Comparison of ENCODE assay signal across 8 cellular contexts in the genomic region with DNA sequence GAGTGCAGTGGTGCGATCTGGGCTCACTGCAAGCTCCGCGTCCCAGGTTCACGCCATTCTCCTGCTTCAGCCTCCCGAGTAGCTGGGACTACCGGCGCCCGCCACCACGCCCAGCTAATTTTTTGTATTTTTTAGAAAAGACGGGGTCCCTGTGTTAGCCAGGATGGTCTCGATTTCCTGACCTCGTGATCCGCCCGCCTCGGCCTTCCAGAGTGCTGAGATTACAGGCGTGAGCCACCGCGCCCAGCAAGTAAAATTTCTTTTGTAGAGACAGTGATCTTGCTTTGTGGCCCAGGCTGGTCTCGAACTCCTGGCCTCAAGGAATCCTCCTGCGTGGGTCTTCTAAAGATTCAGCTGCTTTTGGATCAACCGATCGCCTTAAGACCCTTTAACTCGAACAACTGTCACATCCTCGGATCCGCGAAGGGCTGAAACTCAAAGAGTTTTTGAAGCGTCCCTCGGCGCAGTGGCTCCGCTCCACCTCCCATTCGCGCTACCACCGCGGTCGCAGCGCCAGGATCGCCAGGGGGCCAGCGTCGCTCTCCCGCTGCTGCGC. TPM values are rescaled to one million over a fixed set of nuclear protein-coding genes. Genes with fewer than 3 reads are reported as not detected.
DNase-seq lines count a peak whose midpoint lies in the region; ATAC-seq and TF ChIP-seq lines count a peak whose summit lies in the region.
"Not testable (repeated sequence)": the region's sequence is repeated elsewhere in the genome, so short reads cannot be mapped to it uniquely, and the experiment has no call there.

No MANE protein-coding gene starts in this region.

- not testable (repeated sequence) for ATAC-seq in activated CD8-positive, alpha-beta T cell treated with anti-CD3 and anti-CD28 coated beads, Interleukin-2, amount 10 ng/mL, durations not matched to agents 7 days and 5 days; gastroesophageal sphincter; gastrocnemius medialis; aorta (ENCODE audit: low FRiP score)

- CTCF ChIA-PET in GM10248 (lab: Yijun Ruan, JAX), result interaction anchor here (1.0 to 1.6 kb wide), 4 partner anchors 16 to 32 kb away, joined by 3 read pairs; no protein-coding TSS in a partner anchor
- CTCF ChIA-PET in activated CD8-positive, alpha-beta T cell treated with anti-CD3 and anti-CD28 coated beads, Interleukin-2, amount 10 ng/mL, durations not matched to agents 7 days and 5 days (lab: Charles Lee), result interaction anchor here (1.1 kb wide), 1 partner anchor 240 kb away, joined by 3 read pairs; no protein-coding TSS in a partner anchor

- H3K9me3 Mint-ChIP-seq in activated CD8-positive, alpha-beta T cell treated with anti-CD3 and anti-CD28 coated beads, Interleukin-2, amount 10 ng/mL, durations not matched to agents 7 days and 5 days (ENCODE audit: insufficient read depth); mesothelial cell of epicardium: not testable (repeated sequence)

- TF ChIP-seq EP300 in gastroesophageal sphincter (IDR thresholded peaks at IDR 0.05), result not testable (repeated sequence)

- WGBS in gastroesophageal sphincter (ENCODE audit: low coverage in 1 of 2), 2 donors, result 0 to 20% methylated on average over 3 to 14 of the region's 41 CpGs
- 8 to 10% methylated on average over 41 of the region's 41 CpGs for WGBS in aorta, 2 donors

- H3K36me3 Mint-ChIP-seq in activated CD8-positive, alpha-beta T cell treated with anti-CD3 and anti-CD28 coated beads, Interleukin-2, amount 10 ng/mL, durations not matched to agents 7 days and 5 days (ENCODE audit: low read depth); mesothelial cell of epicardium: not testable (repeated sequence)

- peaks cover 26% of the 10 kb centered on the region for H3K4me1 Mint-ChIP-seq in activated CD8-positive, alpha-beta T cell treated with anti-CD3 and anti-CD28 coated beads, Interleukin-2, amount 10 ng/mL, durations not matched to agents 7 days and 5 days (ENCODE audit: low read depth)
- H3K4me1 Mint-ChIP-seq in mesothelial cell of epicardium, result not testable (repeated sequence)

- DNase-seq in GM10248 (ENCODE audit: extremely low spot score); NB4 (ENCODE audit: low read depth); activated CD8-positive, alpha-beta T cell treated with anti-CD3 and anti-CD28 coated beads, Interleukin-2, amount 10 ng/mL, durations not matched to agents 7 days and 5 days; cardiac fibroblast (ENCODE audit: low read depth in 2 of 2); mesothelial cell of epicardium (ENCODE audit: low spot score in 2 of 2, unreplicated experiment in 2 of 2); gastrocnemius medialis; aorta: not testable (repeated sequence)

- peak overlapping the region; percentile 99 for H3K27ac Mint-ChIP-seq in activated CD8-positive, alpha-beta T cell treated with anti-CD3 and anti-CD28 coated beads, Interleukin-2, amount 10 ng/mL, durations not matched to agents 7 days and 5 days
- H3K27ac Mint-ChIP-seq in mesothelial cell of epicardium, result peak overlapping the region; percentile 99

- peak overlapping the region; percentile 89 for H3K4me3 ChIP-seq in NB4 (ENCODE audit: low read depth, low read length)
- peak overlapping the region; percentile 85 to 92 for H3K4me3 ChIP-seq in cardiac fibroblast (replicated peaks in 1 of 2; ENCODE audit: low read depth in 2 of 2, low read length in 2 of 2)
- peak overlapping the region; percentile 66 to 86 for H3K4me3 ChIP-seq in gastroesophageal sphincter
- peak overlapping the region; percentile 81 to 99 (median 87) for H3K4me3 ChIP-seq in gastrocnemius medialis
- peak overlapping the region; percentile 47 to 74 for H3K4me3 ChIP-seq in aorta (ENCODE audit: low read length in 2 of 2)

- intact Hi-C loops in gastrocnemius medialis (cut with DNase I; ENCODE audit: low total_unique reads) (loop anchor here (1.0 to 10.0 kb wide), 5 partner anchors 25 to 191 kb away; a partner anchor contains a TSS), aorta (cut with DNase I) (loop anchor here (1.0 to 10.0 kb wide), 4 partner anchors 24 to 619 kb away; a partner anchor contains a TSS)

- H3K4me1 ChIP-seq in gastroesophageal sphincter, result peaks cover 0 to 35% (median 11%) of the 10 kb centered on the region in 3 donors
- H3K4me1 ChIP-seq in gastrocnemius medialis, result peaks cover 11 to 13% of the 10 kb centered on the region in 2 donors
- not testable (repeated sequence) for H3K4me1 ChIP-seq in aorta (ENCODE audit: control insufficient read depth in 1 of 2, insufficient read depth in 2 of 2, low read length in 2 of 2)

- H3K9me3 ChIP-seq in gastroesophageal sphincter; gastrocnemius medialis; aorta (ENCODE audit: control insufficient read depth, low read length): not testable (repeated sequence)

- H3K27ac ChIP-seq in gastroesophageal sphincter (peak overlapping the region; percentile 92 to 99 (median 97)), gastrocnemius medialis (peak overlapping the region; percentile 89 to 100 (median 99)), aorta (ENCODE audit: low read depth in 1 of 2, low read length in 2 of 2) (peak overlapping the region; percentile 46 to 95)

- in situ Hi-C loops in gastrocnemius medialis (cut with MboI; ENCODE audit: low sequenced_read_pairs in 4 of 4), result not testable (repeated sequence)

- not testable (repeated sequence) for TF ChIP-seq POLR2A in NB4 (IDR thresholded peaks at IDR 0.05; ENCODE audit: extremely low read depth, insufficient read length); gastroesophageal sphincter (IDR thresholded peaks at IDR 0.05); gastrocnemius medialis (IDR thresholded peaks at IDR 0.05)

- not testable (repeated sequence) for H3K27me3 ChIP-seq in gastroesophageal sphincter; gastrocnemius medialis; aorta (ENCODE audit: control insufficient read depth in 1 of 2, insufficient read depth in 2 of 2, low read length in 1 of 2)

- POLR2A ChIA-PET in GM10248 (lab: Yijun Ruan, JAX), result interaction anchor here (0.9 to 2.0 kb wide), 8 partner anchors 9 to 87 kb away, joined by 3 to 13 read pairs (median 4); a partner anchor contains a TSS
- POLR2A ChIA-PET in activated CD8-positive, alpha-beta T cell treated with anti-CD3 and anti-CD28 coated beads, Interleukin-2, amount 10 ng/mL, durations not matched to agents 7 days and 5 days (lab: Charles Lee), result interaction anchor here (0.6 to 2.4 kb wide), 10 partner anchors 9 to 539 kb away, joined by 3 to 14 read pairs (median 5); a partner anchor contains a TSS

- H3K4me3 Mint-ChIP-seq in activated CD8-positive, alpha-beta T cell treated with anti-CD3 and anti-CD28 coated beads, Interleukin-2, amount 10 ng/mL, durations not matched to agents 7 days and 5 days, result peak overlapping the region; percentile 98
- peak overlapping the region; percentile 90 for H3K4me3 Mint-ChIP-seq in mesothelial cell of epicardium

- peak; percentile 21 for TF ChIP-seq CTCF in GM10248 (IDR thresholded peaks at IDR 0.05; ENCODE audit: control extremely low read depth, extremely low read depth, low read depth, missing control alignments)
- peak; percentile 16 for TF ChIP-seq CTCF in NB4 (IDR thresholded peaks at IDR 0.05; ENCODE audit: low read depth, low read length)
- TF ChIP-seq CTCF in cardiac fibroblast (IDR thresholded peaks at IDR 0.05; ENCODE audit: low read depth, low read length); mesothelial cell of epicardium (IDR thresholded peaks at IDR 0.05; ENCODE audit: unreplicated experiment): not testable (repeated sequence)
- TF ChIP-seq CTCF in gastroesophageal sphincter (IDR thresholded peaks at IDR 0.05), result peak in 3 of 4 experiments; percentile 31 to 63 (median 46)
- peak in 2 of 5 experiments; percentile 12 to 32 for TF ChIP-seq CTCF in gastrocnemius medialis (IDR thresholded peaks at IDR 0.05 in 4 of 5, conservative IDR thresholded peaks at IDR 0.05 in 1 of 5)

- not testable (repeated sequence) for H3K27me3 Mint-ChIP-seq in activated CD8-positive, alpha-beta T cell treated with anti-CD3 and anti-CD28 coated beads, Interleukin-2, amount 10 ng/mL, durations not matched to agents 7 days and 5 days (ENCODE audit: low read depth); mesothelial cell of epicardium (ENCODE audit: low read depth)

- H3K36me3 ChIP-seq in gastroesophageal sphincter; gastrocnemius medialis; aorta (ENCODE audit: control insufficient read depth in 1 of 2, insufficient read depth in 2 of 2, low read length in 1 of 2): not testable (repeated sequence)

RNA-seq across cellular contexts. Expression of a gene that starts 25.1 kb away (rescaled TPM):
- total RNA-seq in activated CD8-positive, alpha-beta T cell treated with anti-CD3 and anti-CD28 coated beads, Interleukin-2, amount 10 ng/mL, durations not matched to agents 7 days and 5 days, result 10 to 100 TPM; 31.1 to 32.6 TPM
- 10 to 100 TPM; 13.7 to 27.9 (median 18.3) TPM for total RNA-seq in gastroesophageal sphincter
- 14.3 to 15.9 TPM (median 15.2 TPM) in 3 replicates for total RNA-seq in mesothelial cell of epicardium
- total RNA-seq in gastrocnemius medialis, result 1 to 10 TPM; 3.0 to 6.0 (median 5.5) TPM
- total RNA-seq in aorta, result 10 to 100 TPM; 11.4 to 24.4 TPM
- polyA plus RNA-seq in aorta, result 10 to 100 TPM; 10.8 to 14.9 TPM
